Comparison of ENCODE assay signal across 26 cellular contexts in genomic region chr1:81264976-81265375, GRCh38.
"Had no signal": no experiment of that assay in that cellular context is flagged by ENCODE, and none has a peak within 500 bp of the region (broad histone marks: within the 10 kb centered on the region; RNA-seq: fewer than 3 reads in every experiment).

No MANE protein-coding gene starts in this region.

- H3K4me3 Mint-ChIP-seq: memory B cell; mesothelial cell of epicardium; natural killer cell; stimulated activated naive B cell treated with anti-CD40 and anti-IgM and Interleukin-4, amounts not matched to agents 10 μg/mL and 1 μg/mL and 100 μg/mL, for 72 hours; stimulated activated naive CD8-positive, alpha-beta T cell treated with anti-CD3 and anti-CD28 coated beads, Interleukin-15, amount 100 ng/mL, for 72 hours had no signal

- H3K4me3 ChIP-seq: colonic mucosa, esophagus squamous epithelium, gastroesophageal sphincter, left ventricle myocardium inferior, lower lobe of right lung, psoas muscle, right lobe of liver, spleen, testis, tibial nerve, upper lobe of right lung had no signal

- ATAC-seq: gastroesophageal sphincter; left cardiac atrium; lower lobe of right lung; natural killer cell; psoas muscle; right lobe of liver; stimulated activated naive B cell treated with anti-CD40 and anti-IgM and Interleukin-4, amounts not matched to agents 10 μg/mL and 1 μg/mL and 100 μg/mL, for 72 hours; stimulated activated naive CD8-positive, alpha-beta T cell treated with anti-CD3 and anti-CD28 coated beads, Interleukin-15, amount 100 ng/mL, for 72 hours; upper lobe of right lung had no signal

- H3K27me3 ChIP-seq: colonic mucosa, esophagus squamous epithelium, gastroesophageal sphincter, neutrophil, right lobe of liver, spleen, testis, tibial nerve, upper lobe of right lung had no signal

- H3K27ac ChIP-seq: colonic mucosa, esophagus squamous epithelium, gastroesophageal sphincter, left ventricle myocardium inferior, lower lobe of right lung, neutrophil, psoas muscle, right lobe of liver, spleen, testis, tibial nerve, upper lobe of right lung had no signal

- DNase-seq: colonic mucosa; dermis blood vessel endothelial cell; esophagus squamous epithelium; foreskin fibroblast; glutamatergic neuron; kidney; left cardiac atrium; left ventricle myocardium inferior; lower lobe of right lung; natural killer cell; psoas muscle; retina; right lobe of liver; spleen; stimulated activated CD4-positive, alpha-beta T cell treated with anti-CD3 and anti-CD28 coated beads, Interleukin-15, amount 100 ng/mL, for 24 hours; stimulated activated CD4-positive, alpha-beta T cell treated with anti-CD3 and anti-CD28 coated beads, Interleukin-1b, Interleukin-23, amount 100 ng/mL, for 48 hours; stimulated activated CD4-positive, alpha-beta T cell treated with anti-CD3 and anti-CD28 coated beads, Interleukin-4, amount 100 ng/mL, for 24 hours; stimulated activated naive B cell treated with anti-CD40 and anti-IgM and Interleukin-4, amounts not matched to agents 10 μg/mL and 1 μg/mL and 100 μg/mL, for 72 hours; stimulated activated naive CD8-positive, alpha-beta T cell treated with anti-CD3 and anti-CD28 coated beads, Interleukin-15, amount 100 ng/mL, for 72 hours; testis; upper lobe of right lung had no signal

- H3K27ac Mint-ChIP-seq: memory B cell; natural killer cell; stimulated activated naive B cell treated with anti-CD40 and anti-IgM and Interleukin-4, amounts not matched to agents 10 μg/mL and 1 μg/mL and 100 μg/mL, for 72 hours; stimulated activated naive CD8-positive, alpha-beta T cell treated with anti-CD3 and anti-CD28 coated beads, Interleukin-15, amount 100 ng/mL, for 72 hours had no signal

- H3K36me3 Mint-ChIP-seq: memory B cell; mesothelial cell of epicardium; stimulated activated naive B cell treated with anti-CD40 and anti-IgM and Interleukin-4, amounts not matched to agents 10 μg/mL and 1 μg/mL and 100 μg/mL, for 72 hours had no signal

- H3K36me3 ChIP-seq: colonic mucosa, esophagus squamous epithelium, gastroesophageal sphincter, left ventricle myocardium inferior, lower lobe of right lung, neutrophil, right lobe of liver, spleen, tibial nerve, upper lobe of right lung had no signal

- H3K9me3 ChIP-seq: colonic mucosa, esophagus squamous epithelium, gastroesophageal sphincter, left ventricle myocardium inferior, lower lobe of right lung, neutrophil, psoas muscle, right lobe of liver, spleen, testis, tibial nerve, upper lobe of right lung had no signal

- H3K27me3 Mint-ChIP-seq: memory B cell; stimulated activated naive B cell treated with anti-CD40 and anti-IgM and Interleukin-4, amounts not matched to agents 10 μg/mL and 1 μg/mL and 100 μg/mL, for 72 hours; stimulated activated naive CD8-positive, alpha-beta T cell treated with anti-CD3 and anti-CD28 coated beads, Interleukin-15, amount 100 ng/mL, for 72 hours had no signal

- H3K4me1 ChIP-seq: colonic mucosa, esophagus squamous epithelium, gastroesophageal sphincter, left ventricle myocardium inferior, lower lobe of right lung, psoas muscle, right lobe of liver, spleen, testis, tibial nerve, upper lobe of right lung had no signal

- H3K4me1 Mint-ChIP-seq: memory B cell; natural killer cell; stimulated activated naive B cell treated with anti-CD40 and anti-IgM and Interleukin-4, amounts not matched to agents 10 μg/mL and 1 μg/mL and 100 μg/mL, for 72 hours; stimulated activated naive CD8-positive, alpha-beta T cell treated with anti-CD3 and anti-CD28 coated beads, Interleukin-15, amount 100 ng/mL, for 72 hours had no signal
